ENCODE assay signal across 12 cellular contexts in genomic region chr17:80296221-80296620, GRCh38.
"Had no signal": no experiment of that assay in that cellular context is flagged by ENCODE, and none has a peak within 500 bp of the region (broad histone marks: within the 10 kb centered on the region; RNA-seq: fewer than 3 reads in every experiment).

No MANE protein-coding gene starts in this region.

- H3K27ac ChIP-seq: coronary artery, gastroesophageal sphincter, thoracic aorta had no signal

- H3K27ac Mint-ChIP-seq: stimulated activated naive CD8-positive, alpha-beta T cell treated with anti-CD3 and anti-CD28 coated beads, Interleukin-15, amount 100 ng/mL, for 72 hours had no signal

- DNase-seq: activated CD4-positive, alpha-beta T cell treated with anti-CD3 and anti-CD28 coated beads for 48 hours; activated CD8-positive, alpha-beta memory T cell treated with anti-CD3 and anti-CD28 coated beads for 24 hours; activated gamma-delta T cell; effector memory CD4-positive, alpha-beta T cell; naive thymus-derived CD4-positive, alpha-beta T cell; stimulated activated CD4-positive, alpha-beta T cell treated with anti-CD3 and anti-CD28 coated beads, Interleukin-2, amount 100 ng/mL, for 48 hours; stimulated activated naive CD8-positive, alpha-beta T cell treated with anti-CD3 and anti-CD28 coated beads, Interleukin-15, amount 100 ng/mL, for 72 hours; T1000 had no signal

- H3K4me3 ChIP-seq: coronary artery, gastroesophageal sphincter, lung, thoracic aorta had no signal

- H3K4me3 Mint-ChIP-seq: naive thymus-derived CD4-positive, alpha-beta T cell; stimulated activated naive CD8-positive, alpha-beta T cell treated with anti-CD3 and anti-CD28 coated beads, Interleukin-15, amount 100 ng/mL, for 72 hours had no signal

- H3K27me3 Mint-ChIP-seq: naive thymus-derived CD4-positive, alpha-beta T cell; stimulated activated naive CD8-positive, alpha-beta T cell treated with anti-CD3 and anti-CD28 coated beads, Interleukin-15, amount 100 ng/mL, for 72 hours had no signal

- H3K4me1 ChIP-seq: gastroesophageal sphincter had no signal

- H3K9me3 ChIP-seq: gastroesophageal sphincter, thoracic aorta had no signal

- ATAC-seq: gastroesophageal sphincter; naive thymus-derived CD4-positive, alpha-beta T cell had no signal

- H3K27me3 ChIP-seq: gastroesophageal sphincter had no signal

- H3K9me3 Mint-ChIP-seq: stimulated activated naive CD8-positive, alpha-beta T cell treated with anti-CD3 and anti-CD28 coated beads, Interleukin-15, amount 100 ng/mL, for 72 hours had no signal
